ENCODE assay signal across 13 cellular contexts in the genomic region with DNA sequence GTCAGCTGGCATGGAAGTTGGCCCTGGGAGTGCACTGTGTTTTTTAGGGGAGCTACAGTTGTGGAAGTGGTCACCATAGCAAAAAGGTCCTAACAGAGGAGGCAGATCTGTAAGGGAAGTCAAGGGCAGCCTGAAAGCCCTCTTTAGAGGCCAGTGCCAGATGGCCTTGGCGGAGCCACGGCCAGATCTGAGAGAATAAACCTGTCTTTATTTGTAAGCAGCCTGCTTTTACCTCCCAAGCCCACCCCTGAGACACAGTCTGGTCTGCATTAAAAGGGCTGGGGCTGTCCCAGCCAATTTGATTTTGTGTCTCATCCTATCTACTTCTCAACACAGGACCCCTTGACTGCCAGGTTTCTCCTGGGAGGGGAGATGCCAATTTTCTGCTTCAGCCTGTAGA.
"Had no signal": no experiment of that assay in that cellular context is flagged by ENCODE, and none has a peak within 500 bp of the region (broad histone marks: within the 10 kb centered on the region; RNA-seq: fewer than 3 reads in every experiment).

No MANE protein-coding gene starts in this region.

- H3K4me1 Mint-ChIP-seq: activated CD4-positive, alpha-beta T cell treated with anti-CD3 and anti-CD28 coated beads, Interleukin-2, amount 10 ng/mL, durations not matched to agents 24 days and 14 days; neural crest cell had no signal

- H3K9me3 Mint-ChIP-seq: dendritic cell treated with granulocyte-macrophage colony-stimulating factor and Interleukin-4, amounts not matched to agents 40 ng/mL and 50 ng/mL, for 4 days had no signal

- DNase-seq: activated CD4-positive, alpha-beta T cell treated with anti-CD3 and anti-CD28 coated beads, Interleukin-2, amount 10 ng/mL, durations not matched to agents 24 days and 14 days; activated CD4-positive, CD25-positive, alpha-beta regulatory T cell; activated CD8-positive, alpha-beta memory T cell treated with anti-CD3 and anti-CD28 coated beads for 24 hours; activated naive CD4-positive, alpha-beta T cell treated with Interleukin-2 at 50 U/mL for 16 hours; heart left ventricle; lower lobe of right lung; psoas muscle; T-helper 2 cell; upper lobe of right lung had no signal

- H3K4me3 Mint-ChIP-seq: activated CD4-positive, alpha-beta T cell treated with anti-CD3 and anti-CD28 coated beads, Interleukin-2, amount 10 ng/mL, durations not matched to agents 24 days and 14 days; dendritic cell treated with granulocyte-macrophage colony-stimulating factor and Interleukin-4, amounts not matched to agents 40 ng/mL and 50 ng/mL, for 4 days; mesothelial cell of epicardium; neural crest cell had no signal

- ATAC-seq: heart left ventricle, lower lobe of right lung, psoas muscle, sciatic nerve, upper lobe of right lung had no signal

- H3K27ac Mint-ChIP-seq: activated CD4-positive, alpha-beta T cell treated with anti-CD3 and anti-CD28 coated beads, Interleukin-2, amount 10 ng/mL, durations not matched to agents 24 days and 14 days; dendritic cell treated with granulocyte-macrophage colony-stimulating factor and Interleukin-4, amounts not matched to agents 40 ng/mL and 50 ng/mL, for 4 days; mesothelial cell of epicardium had no signal

- H3K27me3 Mint-ChIP-seq: activated CD4-positive, alpha-beta T cell treated with anti-CD3 and anti-CD28 coated beads, Interleukin-2, amount 10 ng/mL, durations not matched to agents 24 days and 14 days; dendritic cell treated with granulocyte-macrophage colony-stimulating factor and Interleukin-4, amounts not matched to agents 40 ng/mL and 50 ng/mL, for 4 days had no signal
